8 cellular contexts compared by ENCODE assay signal in genomic region chr10:29409241-29410051, GRCh38.
DNase-seq lines count a peak whose midpoint lies in the region; ATAC-seq and TF ChIP-seq lines count a peak whose summit lies in the region.

No MANE protein-coding gene starts in this region.

- DNase-seq in AG08396 (ENCODE audit: low spot score) (peak; percentile 88), NCI-H460 (ENCODE audit: extremely low read depth, low read depth) (peak; percentile 46), epidermal melanocyte (ENCODE audit: insufficient read length, low spot score) (peak; percentile 84), mucosa of descending colon (peak; percentile 80 to 85 (median 83))
- peak; percentile 45 for DNase-seq in activated CD8-positive, alpha-beta memory T cell treated with anti-CD3 and anti-CD28 coated beads, Interleukin-2, amount 50 U/mL, for 4 hours

- H3K4me1 ChIP-seq in mucosa of descending colon (ENCODE audit: low read depth) (peaks cover 21% of the 10 kb centered on the region), subcutaneous abdominal adipose tissue (ENCODE audit: control insufficient read depth in 5 of 5, insufficient read depth in 5 of 5, low read length in 5 of 5) (peaks cover 0 to 42% (median 31%) of the 10 kb centered on the region in 5 donors)

- H3K4me3 ChIP-seq in mucosa of descending colon (peak overlapping the region; percentile 52), subcutaneous abdominal adipose tissue (ENCODE audit: low read depth in 1 of 5, low read length in 5 of 5) (peak overlapping the region; percentile 78 to 93 (median 88))

- peak overlapping the region; percentile 82 for H3K27ac ChIP-seq in subcutaneous abdominal adipose tissue (ENCODE audit: low read depth, low read length)

- no peak for TF ChIP-seq CTCF in mucosa of descending colon (IDR thresholded peaks at IDR 0.05)

- H3K9ac ChIP-seq in subcutaneous abdominal adipose tissue (ENCODE audit: low read length in 5 of 5) = peak overlapping the region; percentile 74 to 93 (median 84)

- ATAC-seq in GM18868 (IDR thresholded peaks at IDR 0.05; ENCODE audit: unreplicated experiment) = peak; percentile 45
- peak; percentile 71 for ATAC-seq in HG03097 (IDR thresholded peaks at IDR 0.05; ENCODE audit: low FRiP score, unreplicated experiment)
- peak; percentile 96 for ATAC-seq in mucosa of descending colon

- intact Hi-C loops in mucosa of descending colon (cut with DNase I, micrococcal nuclease) = no loop called here

- no peaks in the 10 kb centered on the region for H3K27me3 ChIP-seq in subcutaneous abdominal adipose tissue (ENCODE audit: control insufficient read depth in 5 of 5, insufficient read depth in 4 of 5, low read length in 5 of 5)

- H3K9me3 ChIP-seq in mucosa of descending colon = no peaks in the 10 kb centered on the region
- H3K9me3 ChIP-seq in subcutaneous abdominal adipose tissue (ENCODE audit: control insufficient read depth in 5 of 5, low read length in 5 of 5) = no peaks in the 10 kb centered on the region

- no peaks in the 10 kb centered on the region for H3K36me3 ChIP-seq in mucosa of descending colon (ENCODE audit: low read depth)
- no peaks in the 10 kb centered on the region for H3K36me3 ChIP-seq in subcutaneous abdominal adipose tissue (ENCODE audit: control insufficient read depth in 5 of 5, insufficient read depth in 5 of 5, low read length in 5 of 5)

Comparison
In these comparisons a context has a peak if more than half of its experiments do, and no peak if none do; other contexts are left out.
1. Peak in every context shown above with its lines: DNase-seq, ATAC-seq, H3K4me3 ChIP-seq and H3K27ac ChIP-seq.
2. ATAC-seq: peak in every context shown above with its lines; median percentile 96 in mucosa of descending colon; 71 in HG03097; 45 in GM18868.